In genomic region chr20:53706511-53707031, GRCh38 we compare ENCODE assay signal across 1 cellular context.
TF ChIP-seq lines count a peak whose summit lies in the region.

No MANE protein-coding gene starts in this region.

TF ChIP-seq in GM12878, 131 proteins besides CTCF, POLR2A, EP300 and RAD21 (continued from another document and continues in another):
- TF ChIP-seq NRF1 (conservative IDR thresholded peaks at IDR 0.05; ENCODE audit: low read depth, low read length) (no peak), ZSCAN29 (IDR thresholded peaks at IDR 0.05) (no peak), POLR2AphosphoS2 (IDR thresholded peaks at IDR 0.05; ENCODE audit: low read depth, low read length) (no peak), KLF5 (IDR thresholded peaks at IDR 0.05; ENCODE audit: partially characterized antibody) (peak; percentile 20), NFXL1 (IDR thresholded peaks at IDR 0.05; ENCODE audit: borderline replicate concordance) (no peak; the same call in 1 of the 2 replicates), RUNX3 (IDR thresholded peaks at IDR 0.05; ENCODE audit: low read length) (peak; percentile 95), SUZ12 (IDR thresholded peaks at IDR 0.05; ENCODE audit: unreplicated experiment) (no peak), USF2 (IDR thresholded peaks at IDR 0.05; ENCODE audit: borderline replicate concordance, low read depth, low read length) (no peak), ZNF274 (IDR thresholded peaks at IDR 0.05; ENCODE audit: insufficient read depth, insufficient read length) (no peak), HSF1 (IDR thresholded peaks at IDR 0.05; ENCODE audit: low read depth, low read length) (no peak), YY1 (IDR thresholded peaks at IDR 0.05; ENCODE audit: low read depth, low read length) (peak; percentile 70; the same call in 1 of the 2 replicates), MTA3 (IDR thresholded peaks at IDR 0.05; ENCODE audit: borderline replicate concordance, low read length) (0 out of 2 replicates have a peak, but pooled peaks have one; percentile 79), SMARCA5 (IDR thresholded peaks at IDR 0.05) (no peak), IKZF2 (IDR thresholded peaks at IDR 0.05) (peak in 1 of 2 experiments; percentile 13; a peak in 1 of 4 replicates), ZBTB40 (IDR thresholded peaks at IDR 0.05; ENCODE audit: borderline replicate concordance) (no peak), PML (IDR thresholded peaks at IDR 0.05; ENCODE audit: low read length) (no peak), POU2F2 (IDR thresholded peaks at IDR 0.05; ENCODE audit: borderline replicate concordance, low read depth, low read length) (no peak), FOXM1 (IDR thresholded peaks at IDR 0.05; ENCODE audit: low read depth, low read length) (no peak; the same call in 1 of the 2 replicates), SMC3 (IDR thresholded peaks at IDR 0.05; ENCODE audit: borderline replicate concordance, low read length) (no peak; the same call in 1 of the 2 replicates), FOS (IDR thresholded peaks at IDR 0.05; ENCODE audit: borderline replicate concordance, extremely low read depth, insufficient read length) (no peak), TCF7 (IDR thresholded peaks at IDR 0.05; ENCODE audit: borderline replicate concordance) (no peak), CEBPZ (IDR thresholded peaks at IDR 0.05; ENCODE audit: low read depth, low read length) (no peak), NFIC (IDR thresholded peaks at IDR 0.05; ENCODE audit: low read depth, low read length) (peak; percentile 44; the same call in 1 of the 2 replicates), E2F4 (IDR thresholded peaks at IDR 0.05; ENCODE audit: low read depth, low read length) (no peak), E2F8 (IDR thresholded peaks at IDR 0.05; ENCODE audit: low read depth, partially characterized antibody) (no peak), STAT3 (IDR thresholded peaks at IDR 0.05; ENCODE audit: low read depth, low read length) (0 out of 2 replicates have a peak, but pooled peaks have one; percentile 72), BCL3 (IDR thresholded peaks at IDR 0.05; ENCODE audit: borderline replicate concordance, insufficient read depth, low read depth, low read length, poor library complexity, severe bottlenecking) (no peak), CREM (IDR thresholded peaks at IDR 0.05; ENCODE audit: low read depth) (0 out of 2 replicates have a peak, but pooled peaks have one; percentile 29), CREB1 (IDR thresholded peaks at IDR 0.05; ENCODE audit: low read depth) (no peak), RFX5 (IDR thresholded peaks at IDR 0.05; ENCODE audit: low read depth, low read length) (no peak), KDM1A (IDR thresholded peaks at IDR 0.05; ENCODE audit: borderline replicate concordance) (no peak), SRF (IDR thresholded peaks at IDR 0.05; ENCODE audit: low read depth in 2 of 2, low read length in 2 of 2) (no peak), ZNF217 (IDR thresholded peaks at IDR 0.05) (no peak), BRCA1 (IDR thresholded peaks at IDR 0.05; ENCODE audit: low read depth, low read length) (no peak), HDGF (IDR thresholded peaks at IDR 0.05) (no peak), ZBTB11 (CRISPR knock-in tag; IDR thresholded peaks at IDR 0.05) (no peak), BCL11A (IDR thresholded peaks at IDR 0.05; ENCODE audit: low read depth, low read length) (peak; percentile 9; the same call in 1 of the 2 replicates), STAT1 (conservative IDR thresholded peaks at IDR 0.05) (no peak), E4F1 (IDR thresholded peaks at IDR 0.05; ENCODE audit: borderline replicate concordance, partially characterized antibody) (no peak), JUNB (IDR thresholded peaks at IDR 0.05) (no peak)
